8 cellular contexts compared by ENCODE assay signal in the genomic region with DNA sequence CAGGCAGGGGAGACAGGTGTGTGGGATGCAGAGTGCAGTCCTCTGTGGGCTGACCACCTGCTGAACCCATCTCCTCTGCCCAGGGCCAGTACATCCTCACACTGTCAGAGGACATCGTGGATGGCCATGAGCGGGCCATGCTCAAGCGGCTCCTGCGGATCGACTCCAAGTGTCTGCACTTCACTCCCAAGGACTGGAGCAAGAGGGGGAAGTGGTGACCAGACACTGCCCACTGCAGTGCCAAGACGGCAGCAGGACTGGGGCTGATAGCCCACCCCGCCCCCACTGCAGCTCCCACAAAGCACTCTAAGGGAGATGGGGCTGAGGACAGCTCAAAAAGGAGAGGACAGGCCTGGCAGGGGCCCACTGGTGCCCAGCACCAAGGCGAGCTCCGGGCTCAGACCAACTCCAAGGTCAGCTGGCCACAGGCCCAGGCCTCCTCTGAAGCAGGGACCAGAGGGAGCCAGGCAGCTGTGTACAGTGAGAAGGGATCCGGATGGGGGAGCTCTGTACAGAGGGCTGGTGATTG. TPM values are rescaled to one million over a fixed set of nuclear protein-coding genes. Genes with fewer than 3 reads are reported as not detected.
DNase-seq lines count a peak whose midpoint lies in the region; ATAC-seq and TF ChIP-seq lines count a peak whose summit lies in the region.

No MANE protein-coding gene starts in this region.

- WGBS in endodermal cell (ENCODE audit: insufficient coverage in 1 of 2, insufficient read length in 1 of 2), 2 experiments = 89 to 90% methylated on average over 4 to 10 of the region's 10 CpGs

- H3K9me3 ChIP-seq in PC-3 (ENCODE audit: low read length) (no peaks in the 10 kb centered on the region), endodermal cell (ENCODE audit: control insufficient read depth, low read length) (no peaks in the 10 kb centered on the region), neural progenitor cell (ENCODE audit: low read depth) (no peaks in the 10 kb centered on the region)

- H3K27ac ChIP-seq in PC-3 (ENCODE audit: low read length) = no peak overlapping the region
- no peak overlapping the region for H3K27ac ChIP-seq in endodermal cell (ENCODE audit: low read depth, low read length)
- H3K27ac ChIP-seq in neural progenitor cell = no peak overlapping the region

- H3K27ac Mint-ChIP-seq in Calu3 (ENCODE audit: unreplicated experiment) (peak overlapping the region; percentile 67), endodermal cell (no peak overlapping the region), neural progenitor cell (peak overlapping the region; percentile 42)

- H3K4me2 ChIP-seq in PC-3 (ENCODE audit: low read length) = peak overlapping the region; percentile 86
- peak overlapping the region; percentile 79 for H3K4me2 ChIP-seq in neural progenitor cell

- H3K79me2 ChIP-seq in PC-3 (ENCODE audit: low read length) = peaks cover 38% of the 10 kb centered on the region
- H3K79me2 ChIP-seq in neural progenitor cell (ENCODE audit: low read depth) = peaks cover 19% of the 10 kb centered on the region

- H2AFZ ChIP-seq in PC-3 (ENCODE audit: low read length) (no peak overlapping the region), neural progenitor cell (replicated peaks) (no peak overlapping the region)

- BruUV-seq in Calu3 (replicated peaks; lab: Mats Ljungman, UMichigan) (no TSS peak), PC-3 (replicated peaks; lab: Mats Ljungman, UMichigan) (no TSS peak)

- H3K27me3 ChIP-seq in PC-3 (ENCODE audit: low read length) (no peaks in the 10 kb centered on the region), endodermal cell (ENCODE audit: control insufficient read depth, insufficient read depth, low read length, poor library complexity, severe bottlenecking) (peaks cover 9% of the 10 kb centered on the region), neural progenitor cell (peaks cover 7% of the 10 kb centered on the region)

- H3F3A ChIP-seq in PC-3 (ENCODE audit: low read length, unreplicated experiment) (no peaks in the 10 kb centered on the region), neural progenitor cell (ENCODE audit: low read depth) (peaks cover 10% of the 10 kb centered on the region)

- TF ChIP-seq CTCF in Calu3 (IDR thresholded peaks at IDR 0.05; ENCODE audit: unreplicated experiment) (no peak), PC-3 (conservative IDR thresholded peaks at IDR 0.05; ENCODE audit: low read depth, low read length) (0 out of 2 replicates have a peak, but pooled peaks have one; percentile 7), endodermal cell (conservative IDR thresholded peaks at IDR 0.05) (no peak), neural progenitor cell (IDR thresholded peaks at IDR 0.05) (no peak)

- H4K20me1 ChIP-seq in PC-3 (ENCODE audit: low read length) (peaks cover 14% of the 10 kb centered on the region; the same call in 1 of the 2 replicates), neural progenitor cell (ENCODE audit: low read depth) (peaks cover 22% of the 10 kb centered on the region)

- H3K36me3 ChIP-seq in PC-3 (ENCODE audit: low read depth, low read length) (peaks cover 49% of the 10 kb centered on the region), endodermal cell (ENCODE audit: control insufficient read depth, insufficient read depth, low read length) (peaks cover 48% of the 10 kb centered on the region), neural progenitor cell (no peaks in the 10 kb centered on the region)

- intact Hi-C loops in Calu3 (cut with micrococcal nuclease; ENCODE audit: unreplicated experiment) (no loop called here), PC-3 (cut with micrococcal nuclease) (loop anchor here (10.0 kb wide), 1 partner anchor 266 kb away; no protein-coding TSS in a partner anchor)

- CTCF ChIA-PET in Calu3 (lab: Charles Lee) = no interaction called here
- CTCF ChIA-PET in PC-3 (lab: Charles Lee) = interaction anchor here (0.6 to 1.5 kb wide), 4 partner anchors 51 to 268 kb away, joined by 3 to 5 read pairs (median 4); no protein-coding TSS in a partner anchor

- H3K4me1 ChIP-seq in PC-3 (ENCODE audit: insufficient read depth, low read length) (peaks cover 15% of the 10 kb centered on the region), endodermal cell (ENCODE audit: control insufficient read depth, insufficient read depth, low read length) (no peaks in the 10 kb centered on the region), neural progenitor cell (peaks cover 9% of the 10 kb centered on the region)

- H3K4me3 ChIP-seq in PC-3 (ENCODE audit: low read length) (peak overlapping the region; percentile 74), endodermal cell (ENCODE audit: low read length) (peak overlapping the region; percentile 89), neural progenitor cell (peak overlapping the region; percentile 68)

- POLR2A ChIA-PET in PC-3 (lab: Charles Lee; ENCODE audit: unreplicated experiment) = interaction anchor here (0.7 to 1.9 kb wide), 2 partner anchors 141 to 227 kb away, joined by 4 to 9 read pairs; a partner anchor contains a TSS

- DNase-seq in Calu3 = no peak
- no peak for DNase-seq in PC-3
- DNase-seq in endodermal cell = no peak
- no peak for DNase-seq in neural progenitor cell (ENCODE audit: low spot score)
- no peak for DNase-seq in NCI-H774 (lab: John Stamatoyannopoulos, UW)
- no peak for DNase-seq in cerebellum (ENCODE audit: low spot score)
- no peak for DNase-seq in middle frontal gyrus (ENCODE audit: extremely low spot score, low spot score)

- peak overlapping the region; percentile 76 for H3K4me3 Mint-ChIP-seq in Calu3 (ENCODE audit: low read depth, unreplicated experiment)
- H3K4me3 Mint-ChIP-seq in endodermal cell = peak overlapping the region; percentile 86
- peak overlapping the region; percentile 94 for H3K4me3 Mint-ChIP-seq in neural progenitor cell

- peaks cover 57% of the 10 kb centered on the region for H3K36me3 Mint-ChIP-seq in Calu3 (ENCODE audit: insufficient read depth, unreplicated experiment)
- H3K36me3 Mint-ChIP-seq in endodermal cell (ENCODE audit: low read depth) = peaks cover 49% of the 10 kb centered on the region
- peaks cover 25% of the 10 kb centered on the region for H3K36me3 Mint-ChIP-seq in neural progenitor cell

- ATAC-seq in PC-3 (peak; percentile 29), GM21528 (IDR thresholded peaks at IDR 0.05; ENCODE audit: low FRiP score, unreplicated experiment) (no peak)

- H3K4me1 Mint-ChIP-seq in Calu3 (ENCODE audit: low read depth, unreplicated experiment) (peaks cover 11% of the 10 kb centered on the region), endodermal cell (peaks cover 8% of the 10 kb centered on the region), neural progenitor cell (peaks cover 20% of the 10 kb centered on the region)

- no peaks in the 10 kb centered on the region for H3K9me2 ChIP-seq in PC-3 (replicated peaks; ENCODE audit: low read length)

- H3K9ac ChIP-seq in PC-3 (ENCODE audit: low read length) (peak overlapping the region; percentile 76), endodermal cell (ENCODE audit: extremely low read depth, low read length, poor library complexity, severe bottlenecking) (no peak overlapping the region), neural progenitor cell (no peak overlapping the region)

- no peaks in the 10 kb centered on the region for H3K9me3 Mint-ChIP-seq in Calu3 (ENCODE audit: low read depth, unreplicated experiment)
- no peaks in the 10 kb centered on the region for H3K9me3 Mint-ChIP-seq in endodermal cell
- H3K9me3 Mint-ChIP-seq in neural progenitor cell = no peaks in the 10 kb centered on the region

- H3K27me3 Mint-ChIP-seq in Calu3 (ENCODE audit: unreplicated experiment) (no peaks in the 10 kb centered on the region), endodermal cell (ENCODE audit: insufficient read depth) (peaks cover 9% of the 10 kb centered on the region), neural progenitor cell (ENCODE audit: insufficient read depth, low read depth) (peaks cover 4% of the 10 kb centered on the region)

RNA-seq across cellular contexts. Expression of a gene that starts 1.6 kb away (rescaled TPM):
- total RNA-seq in Calu3 (2022) (26.2 and 28.2 TPM in 2 replicates), PC-3 (2014; rRNA removed) (96.2 and 172 TPM in 2 replicates), endodermal cell (10 to 100 TPM; 41.6 to 47.9 TPM), neural progenitor cell (ENCODE audit: low replicate concordance) (23.4 and 53.3 TPM in 2 replicates), cerebellum (10.9 TPM)
- 25.8 TPM for polyA plus RNA-seq in endodermal cell (2013, experiment 1 of 2)
- polyA plus RNA-seq in endodermal cell (2013, experiment 2 of 2) = 21.7 TPM

RNA-seq across cellular contexts. Expression of a gene that starts 7.0 kb away (rescaled TPM):
- total RNA-seq in Calu3 (2022) (50.9 and 51.0 TPM in 2 replicates), PC-3 (2014; rRNA removed) (74.9 and 83.9 TPM in 2 replicates), endodermal cell (10 to 100 TPM; 48.5 to 48.8 TPM), neural progenitor cell (ENCODE audit: low replicate concordance) (21.0 and 41.7 TPM in 2 replicates), cerebellum (33.0 TPM)
- 50.5 TPM for polyA plus RNA-seq in endodermal cell (2013, experiment 1 of 2)
- polyA plus RNA-seq in endodermal cell (2013, experiment 2 of 2) = 47.3 TPM

RNA-seq across cellular contexts. Expression of a gene that starts 56.3 kb away (rescaled TPM):
- total RNA-seq in Calu3 (2022) (76.4 and 79.6 TPM in 2 replicates), PC-3 (2014; rRNA removed) (70.3 and 84.2 TPM in 2 replicates), endodermal cell (10 to 100 TPM; 40.2 to 41.1 TPM), neural progenitor cell (ENCODE audit: low replicate concordance) (11.0 and 14.7 TPM in 2 replicates), cerebellum (21.3 TPM)
- polyA plus RNA-seq in endodermal cell (2013, experiment 1 of 2) = 50.0 TPM
- polyA plus RNA-seq in endodermal cell (2013, experiment 2 of 2) = 41.7 TPM
